ENCODE assay signal across 8 cellular contexts in genomic region chr14:21510735-21511657, GRCh38. TPM values are rescaled to one million over a fixed set of nuclear protein-coding genes. Genes with fewer than 3 reads are reported as not detected.
A peak's percentile ranks its signal among the peaks of the same experiment; 100 is the strongest.
DNase-seq lines count a peak whose midpoint lies in the region; ATAC-seq lines count a peak whose summit lies in the region.

METTL3 (minus strand) TSS chr14:21511340; CDS start chr14:21511223, 117 bp downstream.

- H3K9me3 Mint-ChIP-seq in dendritic cell treated with granulocyte-macrophage colony-stimulating factor and Interleukin-4, amounts not matched to agents 40 ng/mL and 50 ng/mL, for 4 days: no peaks in the 10 kb centered on the region

- H3K4me1 Mint-ChIP-seq in dendritic cell treated with granulocyte-macrophage colony-stimulating factor and Interleukin-4, amounts not matched to agents 40 ng/mL and 50 ng/mL, for 4 days (ENCODE audit: low read depth): peaks cover 18% of the 10 kb centered on the region

- DNase-seq in C1 segment of cervical spinal cord (lab: John Stamatoyannopoulos, UW) (peak; percentile 55 to 99 (median 92)), NCI-H748 treated with DMSO at 0.1 percent for 48 hours (lab: John Stamatoyannopoulos, UW) (peak; percentile 96), left lobe of liver (ENCODE audit: low spot score) (peak; percentile 97)
- DNase-seq in activated CD4-positive, alpha-beta T cell treated with anti-CD3 and anti-CD28 coated beads, Interleukin-2, amount 50 U/mL, for 24 hours (ENCODE audit: low read depth in 1 of 2, low spot score in 1 of 2): peak; percentile 72 to 93
- DNase-seq in stimulated activated CD4-positive, alpha-beta T cell treated with anti-CD3 and anti-CD28 coated beads, Interleukin-2, amount 100 ng/mL, for 4 hours (ENCODE audit: low read depth): peak; percentile 91

- intact Hi-C loops in dendritic cell treated with granulocyte-macrophage colony-stimulating factor and Interleukin-4, amounts not matched to agents 40 ng/mL and 50 ng/mL, for 4 days (cut with micrococcal nuclease): loop anchor here (1.0 kb wide), 2 partner anchors 34 to 74 kb away; partner anchors contain the start of gene TOX4

- H3K36me3 Mint-ChIP-seq in dendritic cell treated with granulocyte-macrophage colony-stimulating factor and Interleukin-4, amounts not matched to agents 40 ng/mL and 50 ng/mL, for 4 days (ENCODE audit: low read depth): peaks cover 38% of the 10 kb centered on the region

- peak within 1 kb of the TSS; percentile 95 for H3K27ac Mint-ChIP-seq in dendritic cell treated with granulocyte-macrophage colony-stimulating factor and Interleukin-4, amounts not matched to agents 40 ng/mL and 50 ng/mL, for 4 days

- ATAC-seq in GM19372 (IDR thresholded peaks at IDR 0.05; ENCODE audit: low read depth, unreplicated experiment): peak; percentile 99
- peak; percentile 98 for ATAC-seq in HG03558 (IDR thresholded peaks at IDR 0.05; ENCODE audit: extremely low read depth, unreplicated experiment)
- ATAC-seq in left lobe of liver: peak; percentile 98

- peak within 1 kb of the TSS; percentile 87 for H3K4me3 Mint-ChIP-seq in dendritic cell treated with granulocyte-macrophage colony-stimulating factor and Interleukin-4, amounts not matched to agents 40 ng/mL and 50 ng/mL, for 4 days

- peaks cover 13% of the 10 kb centered on the region for H3K27me3 Mint-ChIP-seq in dendritic cell treated with granulocyte-macrophage colony-stimulating factor and Interleukin-4, amounts not matched to agents 40 ng/mL and 50 ng/mL, for 4 days

RNA-seq across cellular contexts. Expression of gene METTL3, which starts in this region (rescaled TPM):
- 13.4 TPM for total RNA-seq in left lobe of liver

Comparison
In these comparisons a context has a peak if more than half of its experiments do, and no peak if none do; other contexts are left out.
1. Peak in every context shown above with its lines: DNase-seq and ATAC-seq.